Comparison of ENCODE assay signal across 8 cellular contexts in the genomic region with DNA sequence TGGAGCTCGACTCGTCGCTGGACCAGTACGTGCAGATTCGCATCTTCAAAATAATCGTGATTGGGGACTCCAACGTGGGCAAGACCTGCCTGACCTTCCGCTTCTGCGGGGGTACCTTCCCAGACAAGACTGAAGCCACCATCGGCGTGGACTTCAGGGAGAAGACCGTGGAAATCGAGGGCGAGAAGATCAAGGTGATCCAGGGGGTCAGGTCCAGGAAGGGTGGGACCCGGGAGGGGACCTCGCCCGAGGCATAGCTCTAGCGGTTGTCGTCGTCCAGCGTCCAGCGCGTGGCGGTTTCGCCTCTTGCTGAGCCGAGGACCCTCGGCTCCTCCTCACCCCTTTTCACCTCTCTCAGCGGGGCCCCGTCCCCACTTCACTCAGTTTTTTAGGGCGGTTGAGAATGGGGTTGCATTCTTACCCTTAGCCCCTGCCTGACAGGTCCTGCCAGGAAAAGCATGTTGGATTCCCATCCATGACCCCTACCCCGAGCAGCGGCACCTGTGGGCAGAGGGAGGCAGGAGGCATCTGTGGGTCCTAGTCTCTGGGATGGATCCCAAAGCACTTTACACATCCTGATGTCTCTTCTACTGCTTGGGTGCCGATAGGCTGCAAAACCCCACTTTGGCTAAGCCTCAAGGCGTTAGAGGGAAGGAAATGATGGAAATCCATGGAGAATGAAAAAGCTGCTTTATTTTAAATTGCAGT. TPM values are rescaled to one million over a fixed set of nuclear protein-coding genes. Genes with fewer than 3 reads are reported as not detected.
DNase-seq lines count a peak whose midpoint lies in the region; ATAC-seq and TF ChIP-seq lines count a peak whose summit lies in the region.

No MANE protein-coding gene starts in this region.

- H3K36me3 ChIP-seq in iPS-20b (ENCODE audit: insufficient read depth, low read depth, low read length) (no peaks in the 10 kb centered on the region), thyroid gland (no peaks in the 10 kb centered on the region)

- H3K27ac ChIP-seq in iPS-20b (ENCODE audit: low read length) = no peak overlapping the region
- no peak overlapping the region for H3K27ac ChIP-seq in thyroid gland

- peak overlapping the region; percentile 66; the same call in 1 of the 2 replicates for H3K9ac ChIP-seq in iPS-20b (ENCODE audit: low read depth, low read length)

- H3K9me3 Mint-ChIP-seq in activated CD4-positive, alpha-beta memory T cell treated with anti-CD3 and anti-CD28 coated beads, Interleukin-2, amount 10 ng/mL, durations not matched to agents 7 days and 5 days = no peaks in the 10 kb centered on the region
- H3K9me3 Mint-ChIP-seq in stimulated activated naive CD8-positive, alpha-beta T cell treated with anti-CD3 and anti-CD28 coated beads, Interleukin-15, Interleukin-2, amounts not matched to agents 100 ng/mL and 50 ng/mL, for 24 hours = no peaks in the 10 kb centered on the region

- H3K4me1 Mint-ChIP-seq in activated CD4-positive, alpha-beta memory T cell treated with anti-CD3 and anti-CD28 coated beads, Interleukin-2, amount 10 ng/mL, durations not matched to agents 7 days and 5 days = peaks cover 48% of the 10 kb centered on the region
- peaks cover 52% of the 10 kb centered on the region for H3K4me1 Mint-ChIP-seq in stimulated activated naive CD8-positive, alpha-beta T cell treated with anti-CD3 and anti-CD28 coated beads, Interleukin-15, Interleukin-2, amounts not matched to agents 100 ng/mL and 50 ng/mL, for 24 hours (ENCODE audit: low read depth)

- H3K4me1 ChIP-seq in iPS-20b (ENCODE audit: insufficient read depth, low read length) = peaks cover 3% of the 10 kb centered on the region; the same call in 1 of the 2 replicates
- H3K4me1 ChIP-seq in thyroid gland = no peaks in the 10 kb centered on the region

- CTCF ChIA-PET in activated CD4-positive, alpha-beta memory T cell treated with anti-CD3 and anti-CD28 coated beads, Interleukin-2, amount 10 ng/mL, durations not matched to agents 7 days and 5 days (lab: Charles Lee) = interaction anchor here (1.2 to 1.5 kb wide), 2 partner anchors 14 to 247 kb away, joined by 3 to 5 read pairs; no protein-coding TSS in a partner anchor

- POLR2A ChIA-PET in activated CD4-positive, alpha-beta memory T cell treated with anti-CD3 and anti-CD28 coated beads, Interleukin-2, amount 10 ng/mL, durations not matched to agents 7 days and 5 days (lab: Charles Lee) = interaction anchor here (0.7 to 5.8 kb wide), 7 partner anchors 11 to 96 kb away, joined by 3 to 38 read pairs (median 4); a partner anchor contains a TSS

- H3K27ac Mint-ChIP-seq in activated CD4-positive, alpha-beta memory T cell treated with anti-CD3 and anti-CD28 coated beads, Interleukin-2, amount 10 ng/mL, durations not matched to agents 7 days and 5 days = peak overlapping the region; percentile 87
- H3K27ac Mint-ChIP-seq in stimulated activated naive CD8-positive, alpha-beta T cell treated with anti-CD3 and anti-CD28 coated beads, Interleukin-15, Interleukin-2, amounts not matched to agents 100 ng/mL and 50 ng/mL, for 24 hours = peak overlapping the region; percentile 95

- H3K4me3 Mint-ChIP-seq in activated CD4-positive, alpha-beta memory T cell treated with anti-CD3 and anti-CD28 coated beads, Interleukin-2, amount 10 ng/mL, durations not matched to agents 7 days and 5 days = peak overlapping the region; percentile 78
- H3K4me3 Mint-ChIP-seq in stimulated activated naive CD8-positive, alpha-beta T cell treated with anti-CD3 and anti-CD28 coated beads, Interleukin-15, Interleukin-2, amounts not matched to agents 100 ng/mL and 50 ng/mL, for 24 hours = peak overlapping the region; percentile 91

- TF ChIP-seq CTCF in thyroid gland (IDR thresholded peaks at IDR 0.05) = no peak

- H3K4me3 ChIP-seq in iPS-20b (ENCODE audit: low read length) = peak overlapping the region; percentile 76
- no peak overlapping the region for H3K4me3 ChIP-seq in thyroid gland (replicated peaks in 1 of 3)

- no peaks in the 10 kb centered on the region for H3K9me3 ChIP-seq in iPS-20b (ENCODE audit: insufficient read depth, low read depth, low read length)
- no peaks in the 10 kb centered on the region for H3K9me3 ChIP-seq in thyroid gland

- peaks cover 34% of the 10 kb centered on the region for H3K36me3 Mint-ChIP-seq in activated CD4-positive, alpha-beta memory T cell treated with anti-CD3 and anti-CD28 coated beads, Interleukin-2, amount 10 ng/mL, durations not matched to agents 7 days and 5 days (ENCODE audit: low read depth)
- H3K36me3 Mint-ChIP-seq in stimulated activated naive CD8-positive, alpha-beta T cell treated with anti-CD3 and anti-CD28 coated beads, Interleukin-15, Interleukin-2, amounts not matched to agents 100 ng/mL and 50 ng/mL, for 24 hours (ENCODE audit: low read depth) = no peaks in the 10 kb centered on the region

- 20 to 37% methylated on average over 7 to 22 of the region's 34 CpGs for WGBS in thyroid gland, 2 donors

- H3K27me3 ChIP-seq in iPS-20b (ENCODE audit: insufficient read depth, low read length) = peaks cover 28% of the 10 kb centered on the region
- no peaks in the 10 kb centered on the region for H3K27me3 ChIP-seq in thyroid gland

- H3K27me3 Mint-ChIP-seq in activated CD4-positive, alpha-beta memory T cell treated with anti-CD3 and anti-CD28 coated beads, Interleukin-2, amount 10 ng/mL, durations not matched to agents 7 days and 5 days = no peaks in the 10 kb centered on the region
- no peaks in the 10 kb centered on the region for H3K27me3 Mint-ChIP-seq in stimulated activated naive CD8-positive, alpha-beta T cell treated with anti-CD3 and anti-CD28 coated beads, Interleukin-15, Interleukin-2, amounts not matched to agents 100 ng/mL and 50 ng/mL, for 24 hours

- intact Hi-C loops in thyroid gland (cut with DNase I) = no loop called here

- TF ChIP-seq POLR2A in thyroid gland (IDR thresholded peaks at IDR 0.05) = no peak

- peak; percentile 14 for DNase-seq in NCI-H82 (lab: John Stamatoyannopoulos, UW)
- no peak for DNase-seq in NCI-H82 treated with DMSO at 0.1 percent for 48 hours (lab: John Stamatoyannopoulos, UW; ENCODE audit: unreplicated experiment)
- no peak for DNase-seq in activated CD4-positive, alpha-beta memory T cell treated with anti-CD3 and anti-CD28 coated beads, Interleukin-2, amount 10 ng/mL, durations not matched to agents 7 days and 5 days
- DNase-seq in thyroid gland = no peak

- ATAC-seq in esophagus mucosa = no peak
- no peak for ATAC-seq in HG03378 (IDR thresholded peaks at IDR 0.05; ENCODE audit: unreplicated experiment)

RNA-seq across cellular contexts. Expression of a gene that starts 0.5 kb away (rescaled TPM):
- 10 to 100 TPM; 37.0 to 38.8 TPM for total RNA-seq in activated CD4-positive, alpha-beta memory T cell treated with anti-CD3 and anti-CD28 coated beads, Interleukin-2, amount 10 ng/mL, durations not matched to agents 7 days and 5 days
- total RNA-seq in esophagus mucosa = 0.20 TPM
- under 1 TPM in 2 of 4 donors, not detected in 2; 0.81 to 0.93 TPM for total RNA-seq in thyroid gland

RNA-seq across cellular contexts. Expression of a gene that starts 6.6 kb away (rescaled TPM):
- total RNA-seq in activated CD4-positive, alpha-beta memory T cell treated with anti-CD3 and anti-CD28 coated beads, Interleukin-2, amount 10 ng/mL, durations not matched to agents 7 days and 5 days = 10 to 100 TPM; 41.2 to 41.8 TPM
- total RNA-seq in esophagus mucosa (21.9 TPM), thyroid gland (10 to 100 TPM; 13.3 to 21.1 (median 17.3) TPM)

Comparison
In these comparisons a context has a peak if more than half of its experiments do, and no peak if none do; other contexts are left out.
1. RNA of a gene that starts 0.5 kb away (total RNA-seq): 37.0 to 38.8 TPM in activated CD4-positive, alpha-beta memory T cell treated with anti-CD3 and anti-CD28 coated beads, Interleukin-2, amount 10 ng/mL, durations not matched to agents 7 days and 5 days; 0.81 to 0.93 TPM in thyroid gland and 0.20 TPM in esophagus mucosa (single experiment); every median in the first group is over 10 times any median in the second.